In the genomic region with DNA sequence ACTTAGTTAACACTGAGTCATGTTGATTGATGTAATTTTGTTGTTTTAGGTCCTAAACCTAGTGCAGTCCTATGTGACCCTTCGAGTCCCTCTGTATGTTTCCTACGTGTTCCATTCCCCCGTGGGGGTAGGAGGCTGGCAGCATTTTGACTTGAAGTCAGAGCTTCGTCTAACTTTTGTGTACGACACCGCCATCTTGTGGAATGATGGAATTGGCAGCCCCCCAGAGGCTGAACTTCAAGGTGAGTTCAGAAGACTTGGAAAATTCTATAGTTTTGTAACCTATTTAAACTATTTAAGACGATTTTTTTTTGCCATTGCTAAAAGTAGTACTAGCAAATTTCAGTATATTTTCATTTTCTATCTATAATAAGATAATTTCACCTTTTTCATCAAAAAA, we compare ENCODE assay signal across 8 cellular contexts.
DNase-seq lines count a peak whose midpoint lies in the region; ATAC-seq and TF ChIP-seq lines count a peak whose summit lies in the region.

No MANE protein-coding gene starts in this region.

- H3K27me3 Mint-ChIP-seq in chondrocyte (ENCODE audit: low read depth), result peaks cover 3% of the 10 kb centered on the region

- TF ChIP-seq CTCF in AG10803 (conservative IDR thresholded peaks at IDR 0.05; ENCODE audit: low read length) (peak; percentile 47), chondrocyte (IDR thresholded peaks at IDR 0.05) (peak; percentile 77)

- H3K27ac Mint-ChIP-seq in chondrocyte (ENCODE audit: unreplicated experiment), result no peak overlapping the region

- peak; percentile 76 for ATAC-seq in GM18517 (IDR thresholded peaks at IDR 0.05; ENCODE audit: unreplicated experiment)
- peak; percentile 63 for ATAC-seq in HG03521 (IDR thresholded peaks at IDR 0.05; ENCODE audit: unreplicated experiment)
- no peak for ATAC-seq in GM19397 (IDR thresholded peaks at IDR 0.05; ENCODE audit: unreplicated experiment)

- no peaks in the 10 kb centered on the region for H3K4me1 Mint-ChIP-seq in chondrocyte (ENCODE audit: low read depth)

- no peaks in the 10 kb centered on the region for H3K36me3 Mint-ChIP-seq in chondrocyte (ENCODE audit: low read depth)

- no peak overlapping the region for H3K4me3 ChIP-seq in AG10803 (ENCODE audit: low read length)
- no peak overlapping the region for H3K4me3 ChIP-seq in SK-N-MC

- DNase-seq in AG10803 (ENCODE audit: low read depth) (peak; percentile 21), SK-N-MC (ENCODE audit: low read depth, low spot score) (peak; percentile 14), chondrocyte (ENCODE audit: low spot score) (no peak), midbrain (lab: John Stamatoyannopoulos, UW) (peak; percentile 48), HK-2 (ENCODE audit: unreplicated experiment) (no peak)

- H3K4me3 Mint-ChIP-seq in chondrocyte (ENCODE audit: unreplicated experiment), result no peak overlapping the region

- no peaks in the 10 kb centered on the region for H3K9me3 ChIP-seq in SK-N-MC (ENCODE audit: low read depth, low read length)

- H3K9ac ChIP-seq in SK-N-MC (ENCODE audit: insufficient read length), result no peak overlapping the region

- no peaks in the 10 kb centered on the region for H3K9me3 Mint-ChIP-seq in chondrocyte (ENCODE audit: low read depth)

- no peaks in the 10 kb centered on the region for H3K36me3 ChIP-seq in SK-N-MC (ENCODE audit: insufficient read depth, low read length)

- H3K27ac ChIP-seq in SK-N-MC, result no peak overlapping the region

Comparison
In these comparisons a context has a peak if more than half of its experiments do, and no peak if none do; other contexts are left out.
1. DNase-seq: peak in AG10803 (single experiment), SK-N-MC (single experiment) and midbrain (single experiment); none in chondrocyte (single experiment) and HK-2 (single experiment).